Comparison of ENCODE assay signal across 8 cellular contexts in genomic region chr16:1414532-1415265, GRCh38. TPM values are rescaled to one million over a fixed set of nuclear protein-coding genes. Genes with fewer than 3 reads are reported as not detected.
DNase-seq lines count a peak whose midpoint lies in the region; ATAC-seq and TF ChIP-seq lines count a peak whose summit lies in the region.

Gene UNKL (minus strand): TSS chr16:1414704. CDS start chr16:1414691, 13 bp downstream.

- H3K9me3 ChIP-seq in ES-I3 (ENCODE audit: control insufficient read depth, insufficient read depth, low read length), result no peaks in the 10 kb centered on the region
- H3K9me3 ChIP-seq in endocrine pancreas (ENCODE audit: control insufficient read depth, low read length), result no peaks in the 10 kb centered on the region
- H3K9me3 ChIP-seq in mesodermal cell (ENCODE audit: control insufficient read depth, low read length), result no peaks in the 10 kb centered on the region

- peak within 1 kb of the TSS; percentile 80 for H3K4me3 Mint-ChIP-seq in activated CD8-positive, alpha-beta memory T cell treated with anti-CD3 and anti-CD28 coated beads, Interleukin-2, amount 10 ng/mL, durations not matched to agents 7 days and 5 days

- no peaks in the 10 kb centered on the region for H3K36me3 ChIP-seq in ES-I3 (ENCODE audit: insufficient read depth, low read length)
- H3K36me3 ChIP-seq in endocrine pancreas (ENCODE audit: control insufficient read depth, insufficient read depth, low read length), result no peaks in the 10 kb centered on the region
- H3K36me3 ChIP-seq in mesodermal cell (ENCODE audit: control insufficient read depth, insufficient read depth, low read length), result peaks cover 32% of the 10 kb centered on the region

- TF ChIP-seq CTCF in HFF-Myc (IDR thresholded peaks at IDR 0.05; ENCODE audit: low read depth, low read length, missing control alignments), result no peak

- H3K4me1 ChIP-seq in ES-I3 (ENCODE audit: insufficient read depth, low read length) (no peaks in the 10 kb centered on the region), endocrine pancreas (ENCODE audit: control insufficient read depth, insufficient read depth, low read length) (peaks cover 2% of the 10 kb centered on the region), mesodermal cell (ENCODE audit: control insufficient read depth, insufficient read depth, low read length, poor library complexity, severe bottlenecking) (peaks cover 5% of the 10 kb centered on the region)

- H3K9ac ChIP-seq in ES-I3 (ENCODE audit: low read depth, low read length), result peak within 1 kb of the TSS; percentile 60
- peak within 1 kb of the TSS; percentile 66 for H3K9ac ChIP-seq in endocrine pancreas (ENCODE audit: control insufficient read depth, insufficient read depth, low read length)

- no peaks in the 10 kb centered on the region for H3K9me3 Mint-ChIP-seq in activated CD8-positive, alpha-beta memory T cell treated with anti-CD3 and anti-CD28 coated beads, Interleukin-2, amount 10 ng/mL, durations not matched to agents 7 days and 5 days (ENCODE audit: low read depth)

- 0 to 17% methylated on average over 16 to 19 of the region's 72 CpGs for WGBS in mesodermal cell (ENCODE audit: insufficient coverage in 2 of 2), 2 experiments

- ATAC-seq in activated CD8-positive, alpha-beta memory T cell treated with anti-CD3 and anti-CD28 coated beads, Interleukin-2, amount 10 ng/mL, durations not matched to agents 7 days and 5 days, result peak; percentile 71
- no peak for ATAC-seq in HG03139 (IDR thresholded peaks at IDR 0.05; ENCODE audit: unreplicated experiment)

- H3K27ac ChIP-seq in mesodermal cell (ENCODE audit: low read depth, low read length, severe bottlenecking), result peak within 1 kb of the TSS; percentile 43

- H3K27ac Mint-ChIP-seq in activated CD8-positive, alpha-beta memory T cell treated with anti-CD3 and anti-CD28 coated beads, Interleukin-2, amount 10 ng/mL, durations not matched to agents 7 days and 5 days, result peak within 1 kb of the TSS; percentile 87

- H3K4me3 ChIP-seq in HFF-Myc (replicated peaks; ENCODE audit: low read depth, low read length), result peak within 1 kb of the TSS; percentile 71
- H3K4me3 ChIP-seq in endocrine pancreas (ENCODE audit: control insufficient read depth, insufficient read depth, low read length), result no peak within 1 kb of the TSS
- peak within 1 kb of the TSS; percentile 79 for H3K4me3 ChIP-seq in mesodermal cell (ENCODE audit: extremely low read depth, insufficient read depth, low read length, poor library complexity, severe bottlenecking)

- no peaks in the 10 kb centered on the region for H3K27me3 Mint-ChIP-seq in activated CD8-positive, alpha-beta memory T cell treated with anti-CD3 and anti-CD28 coated beads, Interleukin-2, amount 10 ng/mL, durations not matched to agents 7 days and 5 days

- CTCF ChIA-PET in activated CD8-positive, alpha-beta memory T cell treated with anti-CD3 and anti-CD28 coated beads, Interleukin-2, amount 10 ng/mL, durations not matched to agents 7 days and 5 days (lab: Charles Lee), result interaction anchor here (0.6 to 1.4 kb wide), 2 partner anchors 46 to 51 kb away, joined by 3 to 9 read pairs; no protein-coding TSS in a partner anchor

- peaks cover 37% of the 10 kb centered on the region for H3K4me1 Mint-ChIP-seq in activated CD8-positive, alpha-beta memory T cell treated with anti-CD3 and anti-CD28 coated beads, Interleukin-2, amount 10 ng/mL, durations not matched to agents 7 days and 5 days

- DNase-seq in HFF-Myc (ENCODE audit: extremely low read depth, low read depth) (no peak), NCI-H69 (lab: John Stamatoyannopoulos, UW) (peak; percentile 77)
- DNase-seq in activated CD8-positive, alpha-beta memory T cell treated with anti-CD3 and anti-CD28 coated beads, Interleukin-2, amount 10 ng/mL, durations not matched to agents 7 days and 5 days, result peak; percentile 87
- DNase-seq in stimulated activated CD8-positive, alpha-beta memory T cell treated with anti-CD3 and anti-CD28 coated beads, Interleukin-15, amount 100 ng/mL, for 24 hours (ENCODE audit: low read depth), result peak; percentile 66

- H3K36me3 Mint-ChIP-seq in activated CD8-positive, alpha-beta memory T cell treated with anti-CD3 and anti-CD28 coated beads, Interleukin-2, amount 10 ng/mL, durations not matched to agents 7 days and 5 days, result peaks cover 4% of the 10 kb centered on the region

- H3K27me3 ChIP-seq in endocrine pancreas (ENCODE audit: control insufficient read depth, insufficient read depth, low read length), result no peaks in the 10 kb centered on the region

RNA-seq across cellular contexts. Expression of gene UNKL, which starts in this region (rescaled TPM):
- 10 to 100 TPM; 30.1 to 43.0 TPM for total RNA-seq in activated CD8-positive, alpha-beta memory T cell treated with anti-CD3 and anti-CD28 coated beads, Interleukin-2, amount 10 ng/mL, durations not matched to agents 7 days and 5 days
- 14.2 TPM for polyA plus RNA-seq in mesodermal cell (2013, experiment 1 of 2)
- polyA plus RNA-seq in mesodermal cell (2013, experiment 2 of 2), result 13.9 TPM
